Comparison of ENCODE assay signal across 9 cellular contexts in genomic region chr19:38685666-38686529, GRCh38. TPM values are rescaled to one million over a fixed set of nuclear protein-coding genes. Genes with fewer than 3 reads are reported as not detected.
A peak's percentile ranks its signal among the peaks of the same experiment; 100 is the strongest.
DNase-seq lines count a peak whose midpoint lies in the region; ATAC-seq, FAIRE-seq and TF ChIP-seq lines count a peak whose summit lies in the region.
"Had no signal": no experiment of that assay in that cellular context is flagged by ENCODE, and none has a peak within 500 bp of the region (broad histone marks: within the 10 kb centered on the region; RNA-seq: fewer than 3 reads in every experiment).

No MANE protein-coding gene starts in this region.

- peak overlapping the region in 2 of 9 donors; percentile 31 to 80 for H3K27ac Mint-ChIP-seq in naive thymus-derived CD4-positive, alpha-beta T cell

- H3K4me3 Mint-ChIP-seq in naive thymus-derived CD4-positive, alpha-beta T cell = peak overlapping the region in 4 of 10 donors; percentile 31 to 75 (median 58)

- DNase-seq in DMS53 (lab: John Stamatoyannopoulos, UW) = peak; percentile 60
- no peak for DNase-seq in DMS53 treated with DMSO at 0.1 percent for 48 hours (lab: John Stamatoyannopoulos, UW; ENCODE audit: unreplicated experiment)
- DNase-seq in NCI-H2171 (lab: John Stamatoyannopoulos, UW) = peak; percentile 76
- peak; percentile 53 for DNase-seq in astrocyte of the cerebellum (ENCODE audit: low read depth)
- DNase-seq in kidney = no peak
- DNase-seq in thoracic aorta (ENCODE audit: low spot score) = no peak
- DNase-seq in naive thymus-derived CD4-positive, alpha-beta T cell = no peak
- DNase-seq in left colon = no peak

- H3K9me3 ChIP-seq in kidney (ENCODE audit: control insufficient read depth in 1 of 2, low read length in 2 of 2) (no peaks in the 10 kb centered on the region), thoracic aorta (no peaks in the 10 kb centered on the region)
- no peaks in the 10 kb centered on the region for H3K9me3 ChIP-seq in naive thymus-derived CD4-positive, alpha-beta T cell (ENCODE audit: control insufficient read depth in 2 of 3, low read length in 3 of 3)

- H3K4me1 ChIP-seq in kidney (ENCODE audit: control insufficient read depth in 1 of 2, insufficient read depth in 1 of 2, low read depth in 1 of 2, low read length in 2 of 2) (peaks cover 67 to 80% of the 10 kb centered on the region in 2 donors), thoracic aorta (ENCODE audit: control insufficient read depth in 1 of 2, low read depth in 2 of 2) (peaks cover 72 to 98% of the 10 kb centered on the region in 2 donors)
- peaks cover 18 to 68% of the 10 kb centered on the region in 2 donors for H3K4me1 ChIP-seq in naive thymus-derived CD4-positive, alpha-beta T cell (ENCODE audit: control insufficient read depth in 2 of 2, insufficient read depth in 2 of 2, low read length in 2 of 2)

- H3K4me1 Mint-ChIP-seq in naive thymus-derived CD4-positive, alpha-beta T cell = peaks cover 30 to 81% (median 39%) of the 10 kb centered on the region in 7 donors

- H3K9me3 Mint-ChIP-seq in naive thymus-derived CD4-positive, alpha-beta T cell = peaks cover 0 to 3% (median 0%) of the 10 kb centered on the region in 11 donors

- H3K36me3 ChIP-seq in kidney (ENCODE audit: control insufficient read depth in 1 of 2, insufficient read depth in 2 of 2, low read length in 2 of 2) = no peaks in the 10 kb centered on the region
- no peaks in the 10 kb centered on the region for H3K36me3 ChIP-seq in thoracic aorta
- H3K36me3 ChIP-seq in naive thymus-derived CD4-positive, alpha-beta T cell (ENCODE audit: control insufficient read depth in 2 of 3, insufficient read depth in 3 of 3, low read length in 3 of 3) = no peaks in the 10 kb centered on the region

- peak; percentile 77 for TF ChIP-seq CTCF in astrocyte of the cerebellum (IDR thresholded peaks at IDR 0.05; ENCODE audit: low read depth, low read length, missing control alignments)
- peak; percentile 19 for TF ChIP-seq CTCF in kidney (IDR thresholded peaks at IDR 0.05; ENCODE audit: borderline replicate concordance, extremely low read depth, insufficient read depth)
- TF ChIP-seq CTCF in thoracic aorta (IDR thresholded peaks at IDR 0.05) = peak; percentile 66

- H3K4me3 ChIP-seq in astrocyte of the cerebellum (ENCODE audit: low read depth, low read length) (no peak overlapping the region), kidney (ENCODE audit: low read length in 2 of 2) (peak overlapping the region in 1 of 2 donors; percentile 26), thoracic aorta (no peak overlapping the region)
- no peak overlapping the region for H3K4me3 ChIP-seq in naive thymus-derived CD4-positive, alpha-beta T cell (ENCODE audit: low read length)

- H3K27ac ChIP-seq in kidney (ENCODE audit: low read depth in 2 of 2, low read length in 2 of 2) (peak overlapping the region; percentile 100), thoracic aorta (peak overlapping the region; percentile 99 to 100)
- H3K27ac ChIP-seq in naive thymus-derived CD4-positive, alpha-beta T cell (ENCODE audit: low read depth, low read length) = no peak overlapping the region

- POLR2A ChIA-PET in naive thymus-derived CD4-positive, alpha-beta T cell (lab: Charles Lee) = no interaction called here

- intact Hi-C loops in kidney (cut with DNase I) = no loop called here
- intact Hi-C loops in naive thymus-derived CD4-positive, alpha-beta T cell (cut with micrococcal nuclease) = no loop called here
- intact Hi-C loops in left colon (cut with DNase I, micrococcal nuclease) = no loop called here

- peaks cover 0 to 27% (median 5%) of the 10 kb centered on the region in 5 donors for H3K36me3 Mint-ChIP-seq in naive thymus-derived CD4-positive, alpha-beta T cell

- in situ Hi-C loops in astrocyte of the cerebellum (cut with HindIII; ENCODE audit: low sequenced_read_pairs) = no loop called here

- ATAC-seq in thoracic aorta (ENCODE audit: insufficient number of reproducible peaks, low FRiP score, low read depth) = peak; percentile 11
- no peak for ATAC-seq in naive thymus-derived CD4-positive, alpha-beta T cell
- no peak for ATAC-seq in left colon

- H3K27me3 ChIP-seq in thoracic aorta (replicated peaks; ENCODE audit: insufficient read depth) = no peaks in the 10 kb centered on the region
- no peaks in the 10 kb centered on the region for H3K27me3 ChIP-seq in naive thymus-derived CD4-positive, alpha-beta T cell (ENCODE audit: control insufficient read depth in 2 of 2, insufficient read depth in 2 of 2, low read length in 2 of 2)

- no peak for FAIRE-seq in kidney (lab: Jason Lieb, UNC)
- FAIRE-seq: A204.1 had no signal

- CTCF ChIA-PET in naive thymus-derived CD4-positive, alpha-beta T cell (lab: Charles Lee) = interaction anchor here (0.6 to 1.0 kb wide), 2 partner anchors 51 to 245 kb away, joined by 3 read pairs; partner anchors contain the start of genes MRPS12 and SARS2

- H3K27me3 Mint-ChIP-seq in naive thymus-derived CD4-positive, alpha-beta T cell = no peaks in the 10 kb centered on the region

- peak overlapping the region; percentile 82 to 95 for H3K9ac ChIP-seq in kidney (ENCODE audit: low read length in 2 of 2)

RNA-seq across cellular contexts. Expression of gene ACTN4, which starts 38.4 kb away (rescaled TPM):
- total RNA-seq in kidney (606 TPM), thoracic aorta (1,000 to 10,000 TPM in 1 of 2 donors, 100 to 1,000 TPM in 1; 668 to 1,387 TPM), left colon (1,000 to 10,000 TPM in 1 of 2 donors, 100 to 1,000 TPM in 1; 971 to 1,150 TPM)
- 231 TPM for polyA plus RNA-seq in kidney (ENCODE audit: insufficient read depth, low read depth, low replicate concordance)
- total RNA-seq in naive thymus-derived CD4-positive, alpha-beta T cell = 100 to 1,000 TPM in 2 of 5 experiments, 10 to 100 TPM in 3; 49.2 to 355 (median 54.4) TPM
- polyA plus RNA-seq in naive thymus-derived CD4-positive, alpha-beta T cell = 1 to 10 TPM; 2.8 to 3.9 TPM

RNA-seq across cellular contexts. Expression of gene CAPN12, which starts 58.4 kb away (rescaled TPM):
- total RNA-seq in kidney = 31.1 TPM
- polyA plus RNA-seq in kidney (ENCODE audit: insufficient read depth, low read depth, low replicate concordance) = 27.1 TPM
- 1 to 10 TPM in 1 of 2 donors, under 1 TPM in 1; 0.81 to 2.1 TPM for total RNA-seq in thoracic aorta
- total RNA-seq in naive thymus-derived CD4-positive, alpha-beta T cell = 1 to 10 TPM; 2.5 to 5.1 (median 2.7) TPM
- polyA plus RNA-seq in naive thymus-derived CD4-positive, alpha-beta T cell = under 1 TPM in 1 of 2 donors, not detected in 1; 0.84 TPM
- 10 to 100 TPM; 10.1 to 10.2 TPM for total RNA-seq in left colon

Comparison
In these comparisons a context has a peak if more than half of its experiments do, and no peak if none do; other contexts are left out.
1. DNase-seq: peak in DMS53 (single experiment), NCI-H2171 (single experiment) and astrocyte of the cerebellum (single experiment); none in DMS53 treated with DMSO at 0.1 percent for 48 hours (single experiment), kidney (single experiment), thoracic aorta (single experiment), naive thymus-derived CD4-positive, alpha-beta T cell (0 of 9) and left colon (0 of 2).
2. CTCF ChIP-seq: peak in every context shown above with its lines; median percentile 77 in astrocyte of the cerebellum; 66 in thoracic aorta; 19 in kidney.